Comparison of ENCODE assay signal across 25 cellular contexts in genomic region chr12:53186745-53187144, GRCh38. TPM values are rescaled to one million over a fixed set of nuclear protein-coding genes. Genes with fewer than 3 reads are reported as not detected.
DNase-seq lines count a peak whose midpoint lies in the region; ATAC-seq and TF ChIP-seq lines count a peak whose summit lies in the region.
"Had no signal": no experiment of that assay in that cellular context is flagged by ENCODE, and none has a peak within 500 bp of the region (broad histone marks: within the 10 kb centered on the region; RNA-seq: fewer than 3 reads in every experiment).

No MANE protein-coding gene starts in this region.

- H3K9me3 ChIP-seq in endodermal cell (ENCODE audit: control insufficient read depth, low read length): peaks cover 6% of the 10 kb centered on the region
- H3K9me3 ChIP-seq in parathyroid adenoma (ENCODE audit: control insufficient read depth, low read length): no peaks in the 10 kb centered on the region
- H3K9me3 ChIP-seq: SJSA1 had no signal

- no peak for TF ChIP-seq CTCF in activated CD8-positive, alpha-beta T cell treated with anti-CD3 and anti-CD28 coated beads for 36 hours (IDR thresholded peaks at IDR 0.05)
- TF ChIP-seq CTCF in endodermal cell (conservative IDR thresholded peaks at IDR 0.05) (no peak), parathyroid adenoma (IDR thresholded peaks at IDR 0.05) (no peak)

- no peaks in the 10 kb centered on the region for H3K9me3 Mint-ChIP-seq in activated CD8-positive, alpha-beta T cell treated with anti-CD3 and anti-CD28 coated beads, Interleukin-2, amount 10 ng/mL, durations not matched to agents 7 days and 5 days (ENCODE audit: insufficient read depth)
- H3K9me3 Mint-ChIP-seq in activated CD8-positive, alpha-beta T cell treated with anti-CD3 and anti-CD28 coated beads for 36 hours: no peaks in the 10 kb centered on the region
- H3K9me3 Mint-ChIP-seq in endodermal cell: no peaks in the 10 kb centered on the region

- H3K9ac ChIP-seq in endodermal cell (ENCODE audit: extremely low read depth, low read length, poor library complexity, severe bottlenecking): no peak overlapping the region
- no peak overlapping the region for H3K9ac ChIP-seq in parathyroid adenoma
- H3K9ac ChIP-seq: GM23248 had no signal

- H3K79me2 ChIP-seq in parathyroid adenoma: peaks cover 6% of the 10 kb centered on the region

- ATAC-seq in activated CD8-positive, alpha-beta T cell treated with anti-CD3 and anti-CD28 coated beads, Interleukin-2, amount 10 ng/mL, durations not matched to agents 7 days and 5 days: no peak
- no peak for ATAC-seq in activated CD8-positive, alpha-beta T cell treated with anti-CD3 and anti-CD28 coated beads for 36 hours
- no peak for ATAC-seq in GM21619 (IDR thresholded peaks at IDR 0.05; ENCODE audit: unreplicated experiment)
- ATAC-seq: PC-3, Right ventricle myocardium inferior had no signal

- intact Hi-C loops in activated CD8-positive, alpha-beta T cell treated with anti-CD3 and anti-CD28 coated beads for 36 hours (cut with micrococcal nuclease): no loop called here

- peak overlapping the region; percentile 17 for H3K27ac Mint-ChIP-seq in activated CD8-positive, alpha-beta T cell treated with anti-CD3 and anti-CD28 coated beads, Interleukin-2, amount 10 ng/mL, durations not matched to agents 7 days and 5 days
- H3K27ac Mint-ChIP-seq in activated CD8-positive, alpha-beta T cell treated with anti-CD3 and anti-CD28 coated beads for 36 hours: no peak overlapping the region
- H3K27ac Mint-ChIP-seq in endodermal cell: no peak overlapping the region

- H3K36me3 Mint-ChIP-seq in activated CD8-positive, alpha-beta T cell treated with anti-CD3 and anti-CD28 coated beads, Interleukin-2, amount 10 ng/mL, durations not matched to agents 7 days and 5 days (ENCODE audit: low read depth): peaks cover 79% of the 10 kb centered on the region
- peaks cover 61% of the 10 kb centered on the region for H3K36me3 Mint-ChIP-seq in activated CD8-positive, alpha-beta T cell treated with anti-CD3 and anti-CD28 coated beads for 36 hours (ENCODE audit: low read depth)
- H3K36me3 Mint-ChIP-seq in endodermal cell (ENCODE audit: low read depth): peaks cover 70% of the 10 kb centered on the region

- H3K27me3 ChIP-seq in endodermal cell (ENCODE audit: control insufficient read depth, insufficient read depth, low read length, poor library complexity, severe bottlenecking) (no peaks in the 10 kb centered on the region), parathyroid adenoma (ENCODE audit: control insufficient read depth, insufficient read depth, low read length) (no peaks in the 10 kb centered on the region)
- H3K27me3 ChIP-seq: SJSA1 had no signal

- H2AFZ ChIP-seq in parathyroid adenoma: no peak overlapping the region
- H2AFZ ChIP-seq: GM23248 had no signal

- peaks cover 54% of the 10 kb centered on the region for H3K4me1 Mint-ChIP-seq in activated CD8-positive, alpha-beta T cell treated with anti-CD3 and anti-CD28 coated beads, Interleukin-2, amount 10 ng/mL, durations not matched to agents 7 days and 5 days (ENCODE audit: low read depth)
- peaks cover 47% of the 10 kb centered on the region for H3K4me1 Mint-ChIP-seq in activated CD8-positive, alpha-beta T cell treated with anti-CD3 and anti-CD28 coated beads for 36 hours (ENCODE audit: low read depth)
- H3K4me1 Mint-ChIP-seq in endodermal cell: peaks cover 8% of the 10 kb centered on the region

- POLR2A ChIA-PET in activated CD8-positive, alpha-beta T cell treated with anti-CD3 and anti-CD28 coated beads, Interleukin-2, amount 10 ng/mL, durations not matched to agents 7 days and 5 days (lab: Charles Lee): interaction anchor here (0.6 to 5.6 kb wide), 6 partner anchors 9 to 277 kb away, joined by 3 to 29 read pairs (median 3); no protein-coding TSS in a partner anchor
- POLR2A ChIA-PET in activated CD8-positive, alpha-beta T cell treated with anti-CD3 and anti-CD28 coated beads for 36 hours (lab: Charles Lee): interaction anchor here (1.2 to 4.3 kb wide), 7 partner anchors 9 to 80 kb away, joined by 3 to 23 read pairs (median 6); no protein-coding TSS in a partner anchor

- no peaks in the 10 kb centered on the region for H3K27me3 Mint-ChIP-seq in activated CD8-positive, alpha-beta T cell treated with anti-CD3 and anti-CD28 coated beads, Interleukin-2, amount 10 ng/mL, durations not matched to agents 7 days and 5 days (ENCODE audit: low read depth)
- no peaks in the 10 kb centered on the region for H3K27me3 Mint-ChIP-seq in activated CD8-positive, alpha-beta T cell treated with anti-CD3 and anti-CD28 coated beads for 36 hours
- no peaks in the 10 kb centered on the region for H3K27me3 Mint-ChIP-seq in endodermal cell (ENCODE audit: insufficient read depth)
- H3K27me3 Mint-ChIP-seq: B cell had no signal

- no peak for DNase-seq in activated CD8-positive, alpha-beta T cell treated with anti-CD3 and anti-CD28 coated beads, Interleukin-2, amount 10 ng/mL, durations not matched to agents 7 days and 5 days
- no peak for DNase-seq in activated CD8-positive, alpha-beta T cell treated with anti-CD3 and anti-CD28 coated beads for 36 hours
- peak; percentile 67 for DNase-seq in RPMI7951 (ENCODE audit: low read depth)
- peak; percentile 13 for DNase-seq in endodermal cell
- DNase-seq in NCI-H69 (lab: John Stamatoyannopoulos, UW): no peak
- no peak for DNase-seq in stimulated activated CD4-positive, alpha-beta T cell treated with anti-CD3 and anti-CD28 coated beads, Interleukin-15, amount 100 ng/mL, for 24 hours
- DNase-seq: GM23248; H7; Karpas-422; NCI-H1105 treated with DMSO at 0.1 percent for 48 hours; NCI-H146; NCI-H1930; NCI-H2107; NCI-H446; NCI-H524 treated with DMSO at 0.1 percent for 48 hours; NCI-H82; NK-92 treated with Interleukin-12 subunit alpha and Interleukin-12 subunit beta, amount 100 ng/mL, for 24 hours; PC-3 had no signal

- H3K27ac ChIP-seq in endodermal cell (ENCODE audit: low read depth, low read length) (no peak overlapping the region), parathyroid adenoma (no peak overlapping the region)
- H3K27ac ChIP-seq: 22Rv1, GM23248, SJSA1 had no signal

- 92 to 93% methylated on average over 4 of the region's 4 CpGs for WGBS in endodermal cell (ENCODE audit: insufficient coverage in 1 of 2, insufficient read length in 1 of 2), 2 experiments

- H3K4me3 ChIP-seq in endodermal cell (ENCODE audit: low read length) (no peak overlapping the region), parathyroid adenoma (ENCODE audit: low read depth, low read length) (no peak overlapping the region)
- H3K4me3 ChIP-seq: GM23248, SJSA1 had no signal

- peak overlapping the region; percentile 16 for H3K4me2 ChIP-seq in parathyroid adenoma (ENCODE audit: low read length)

- CTCF ChIA-PET in activated CD8-positive, alpha-beta T cell treated with anti-CD3 and anti-CD28 coated beads, Interleukin-2, amount 10 ng/mL, durations not matched to agents 7 days and 5 days (lab: Charles Lee): interaction anchor here (0.7 to 5.8 kb wide), 8 partner anchors 13 to 134 kb away, joined by 3 to 47 read pairs (median 6); partner anchors contain the start of genes AAAS, ESPL1 and SOAT2
- CTCF ChIA-PET in activated CD8-positive, alpha-beta T cell treated with anti-CD3 and anti-CD28 coated beads for 36 hours (lab: Charles Lee): interaction anchor here (1.2 to 17.7 kb wide), 8 partner anchors 9 to 121 kb away, joined by 4 to 199 read pairs (median 8); no protein-coding TSS in a partner anchor

- H3K4me3 Mint-ChIP-seq in activated CD8-positive, alpha-beta T cell treated with anti-CD3 and anti-CD28 coated beads, Interleukin-2, amount 10 ng/mL, durations not matched to agents 7 days and 5 days: no peak overlapping the region
- no peak overlapping the region for H3K4me3 Mint-ChIP-seq in activated CD8-positive, alpha-beta T cell treated with anti-CD3 and anti-CD28 coated beads for 36 hours
- no peak overlapping the region for H3K4me3 Mint-ChIP-seq in endodermal cell
- H3K4me3 Mint-ChIP-seq: B cell, CD14-positive monocyte had no signal

- H3K4me1 ChIP-seq in endodermal cell (ENCODE audit: control insufficient read depth, insufficient read depth, low read length): no peaks in the 10 kb centered on the region
- peaks cover 47% of the 10 kb centered on the region for H3K4me1 ChIP-seq in parathyroid adenoma

- peaks cover 79% of the 10 kb centered on the region for H3K36me3 ChIP-seq in endodermal cell (ENCODE audit: control insufficient read depth, insufficient read depth, low read length)
- no peaks in the 10 kb centered on the region for H3K36me3 ChIP-seq in parathyroid adenoma (ENCODE audit: control insufficient read depth, insufficient read depth, low read length)

RNA-seq across cellular contexts. Expression of gene CSAD, which starts 6.0 kb away (rescaled TPM):
- 10 to 100 TPM; 15.7 to 17.0 TPM for total RNA-seq in activated CD8-positive, alpha-beta T cell treated with anti-CD3 and anti-CD28 coated beads, Interleukin-2, amount 10 ng/mL, durations not matched to agents 7 days and 5 days
- total RNA-seq in activated CD8-positive, alpha-beta T cell treated with anti-CD3 and anti-CD28 coated beads for 36 hours: 10 to 100 TPM; 13.8 to 18.6 TPM
- total RNA-seq in RPMI7951 (2014; rRNA removed; shearing (Covaris generic)): 1.8 and 5.3 TPM in 2 replicates
- 10 to 100 TPM; 24.9 to 38.2 TPM for total RNA-seq in endodermal cell
- 20.2 TPM for polyA plus RNA-seq in endodermal cell (2013, experiment 1 of 2)
- 23.9 TPM for polyA plus RNA-seq in endodermal cell (2013, experiment 2 of 2)

RNA-seq across cellular contexts. Expression of gene ZNF740, which starts 6.2 kb away (rescaled TPM):
- total RNA-seq in activated CD8-positive, alpha-beta T cell treated with anti-CD3 and anti-CD28 coated beads, Interleukin-2, amount 10 ng/mL, durations not matched to agents 7 days and 5 days: 10 to 100 TPM; 28.2 to 31.4 TPM
- total RNA-seq in activated CD8-positive, alpha-beta T cell treated with anti-CD3 and anti-CD28 coated beads for 36 hours: 10 to 100 TPM; 31.3 to 35.9 TPM
- total RNA-seq in RPMI7951 (2014; rRNA removed; shearing (Covaris generic)): 6.6 and 8.6 TPM in 2 replicates
- 10 to 100 TPM; 54.0 to 54.6 TPM for total RNA-seq in endodermal cell
- polyA plus RNA-seq in endodermal cell (2013, experiment 1 of 2): 31.5 TPM
- 26.9 TPM for polyA plus RNA-seq in endodermal cell (2013, experiment 2 of 2)

RNA-seq across cellular contexts. Expression of gene ITGB7, which starts 20.3 kb away (rescaled TPM):
- total RNA-seq in activated CD8-positive, alpha-beta T cell treated with anti-CD3 and anti-CD28 coated beads, Interleukin-2, amount 10 ng/mL, durations not matched to agents 7 days and 5 days: 100 to 1,000 TPM; 500 to 503 TPM
- 100 to 1,000 TPM; 121 to 137 TPM for total RNA-seq in activated CD8-positive, alpha-beta T cell treated with anti-CD3 and anti-CD28 coated beads for 36 hours
- 0.96 and 1.1 TPM in 2 replicates for total RNA-seq in RPMI7951 (2014; rRNA removed; shearing (Covaris generic))
- 1 to 10 TPM; 1.4 TPM for total RNA-seq in endodermal cell
- polyA plus RNA-seq in endodermal cell (2013, experiment 1 of 2): 0.18 TPM
- polyA plus RNA-seq in endodermal cell (2013, experiment 2 of 2): 0.46 TPM

RNA-seq across cellular contexts. Expression of gene RARG, which starts 45.3 kb away (rescaled TPM):
- total RNA-seq in activated CD8-positive, alpha-beta T cell treated with anti-CD3 and anti-CD28 coated beads, Interleukin-2, amount 10 ng/mL, durations not matched to agents 7 days and 5 days: 10 to 100 TPM; 44.1 to 45.9 TPM
- total RNA-seq in activated CD8-positive, alpha-beta T cell treated with anti-CD3 and anti-CD28 coated beads for 36 hours: 10 to 100 TPM; 19.7 to 20.3 TPM
- 11.1 and 13.8 TPM in 2 replicates for total RNA-seq in RPMI7951 (2014; rRNA removed; shearing (Covaris generic))
- 10 to 100 TPM; 19.5 to 26.8 TPM for total RNA-seq in endodermal cell
- polyA plus RNA-seq in endodermal cell (2013, experiment 1 of 2): 23.9 TPM
- 18.1 TPM for polyA plus RNA-seq in endodermal cell (2013, experiment 2 of 2)

Comparison
In these comparisons a context has a peak if more than half of its experiments do, and no peak if none do; other contexts are left out.
1. DNase-seq: peak in RPMI7951 (single experiment) and endodermal cell (single experiment); none in activated CD8-positive, alpha-beta T cell treated with anti-CD3 and anti-CD28 coated beads, Interleukin-2, amount 10 ng/mL, durations not matched to agents 7 days and 5 days (single experiment), activated CD8-positive, alpha-beta T cell treated with anti-CD3 and anti-CD28 coated beads for 36 hours (single experiment), NCI-H69 (single experiment) and stimulated activated CD4-positive, alpha-beta T cell treated with anti-CD3 and anti-CD28 coated beads, Interleukin-15, amount 100 ng/mL, for 24 hours (single experiment).
2. RNA of gene ITGB7, which starts 20.3 kb away (total RNA-seq): 500 to 503 TPM in activated CD8-positive, alpha-beta T cell treated with anti-CD3 and anti-CD28 coated beads, Interleukin-2, amount 10 ng/mL, durations not matched to agents 7 days and 5 days and 121 to 137 TPM in activated CD8-positive, alpha-beta T cell treated with anti-CD3 and anti-CD28 coated beads for 36 hours; 1.4 TPM in endodermal cell and 0.96 to 1.1 TPM in RPMI7951; every median in the first group is over 10 times any median in the second.